ENCODE assay signal across 8 cellular contexts in genomic region chr2:95991351-95992094, GRCh38. TPM values are rescaled to one million over a fixed set of nuclear protein-coding genes. Genes with fewer than 3 reads are reported as not detected.
A peak's percentile ranks its signal among the peaks of the same experiment; 100 is the strongest.
DNase-seq lines count a peak whose midpoint lies in the region; ATAC-seq and TF ChIP-seq lines count a peak whose summit lies in the region.
"Not testable (repeated sequence)": the region's sequence is repeated elsewhere in the genome, so short reads cannot be mapped to it uniquely, and the experiment has no call there.

ANKRD36C (minus strand) TSS chr2:95991824; CDS start chr2:95991708, 116 bp downstream.

- peaks cover 13 to 28% of the 10 kb centered on the region in 2 donors for H3K27me3 Mint-ChIP-seq in natural killer cell (ENCODE audit: low read depth in 2 of 2)

- peak within 1 kb of the TSS; percentile 96 for H3K4me3 Mint-ChIP-seq in natural killer cell

- ATAC-seq in GM21576 (IDR thresholded peaks at IDR 0.05; ENCODE audit: unreplicated experiment) (peak; percentile 91), HG03469 (IDR thresholded peaks at IDR 0.05; ENCODE audit: unreplicated experiment) (peak; percentile 82), natural killer cell (peak; percentile 85 to 93 (median 87))

- H3K27ac Mint-ChIP-seq in natural killer cell = peak within 1 kb of the TSS; percentile 94 to 98

- TF ChIP-seq CTCF in astrocyte of the spinal cord (IDR thresholded peaks at IDR 0.05; ENCODE audit: low read depth, low read length); natural killer cell (IDR thresholded peaks at IDR 0.05): not testable (repeated sequence)

- not testable (repeated sequence) for H3K9me3 Mint-ChIP-seq in natural killer cell

- H3K27ac ChIP-seq in substantia nigra (ENCODE audit: low read depth, low read length, poor library complexity, severe bottlenecking) = peak within 1 kb of the TSS; percentile 89

- not testable (repeated sequence) for H3K36me3 Mint-ChIP-seq in natural killer cell

- intact Hi-C loops in natural killer cell (cut with micrococcal nuclease) = loop anchor here (10.0 kb wide), 1 partner anchor 183 kb away; no protein-coding TSS in a partner anchor

- in situ Hi-C loops in astrocyte of the spinal cord (cut with HindIII; ENCODE audit: low sequenced_read_pairs) = not testable (repeated sequence)

- DNase-seq in GM03348 (ENCODE audit: low spot score) = peak; percentile 10
- peak; percentile 23 for DNase-seq in T follicular helper cell (ENCODE audit: low read depth)
- DNase-seq in astrocyte of the spinal cord (ENCODE audit: low read depth, low spot score) = peak; percentile 31
- peak; percentile 44 for DNase-seq in glomerular visceral epithelial cell (ENCODE audit: extremely low spot score)
- DNase-seq in natural killer cell = peak; percentile 39
- DNase-seq in substantia nigra (lab: John Stamatoyannopoulos, UW) = not testable (repeated sequence)

- peaks cover 11% of the 10 kb centered on the region in 2 donors for H3K4me1 Mint-ChIP-seq in natural killer cell

- H3K4me3 ChIP-seq in astrocyte of the spinal cord (ENCODE audit: low read depth, low read length) = peak within 1 kb of the TSS; percentile 79

RNA-seq across cellular contexts. Expression of gene ANKRD36C, which starts in this region (rescaled TPM):
- total RNA-seq in natural killer cell = 10 to 100 TPM; 84.5 to 91.5 (median 85.4) TPM
